In the genomic region with DNA sequence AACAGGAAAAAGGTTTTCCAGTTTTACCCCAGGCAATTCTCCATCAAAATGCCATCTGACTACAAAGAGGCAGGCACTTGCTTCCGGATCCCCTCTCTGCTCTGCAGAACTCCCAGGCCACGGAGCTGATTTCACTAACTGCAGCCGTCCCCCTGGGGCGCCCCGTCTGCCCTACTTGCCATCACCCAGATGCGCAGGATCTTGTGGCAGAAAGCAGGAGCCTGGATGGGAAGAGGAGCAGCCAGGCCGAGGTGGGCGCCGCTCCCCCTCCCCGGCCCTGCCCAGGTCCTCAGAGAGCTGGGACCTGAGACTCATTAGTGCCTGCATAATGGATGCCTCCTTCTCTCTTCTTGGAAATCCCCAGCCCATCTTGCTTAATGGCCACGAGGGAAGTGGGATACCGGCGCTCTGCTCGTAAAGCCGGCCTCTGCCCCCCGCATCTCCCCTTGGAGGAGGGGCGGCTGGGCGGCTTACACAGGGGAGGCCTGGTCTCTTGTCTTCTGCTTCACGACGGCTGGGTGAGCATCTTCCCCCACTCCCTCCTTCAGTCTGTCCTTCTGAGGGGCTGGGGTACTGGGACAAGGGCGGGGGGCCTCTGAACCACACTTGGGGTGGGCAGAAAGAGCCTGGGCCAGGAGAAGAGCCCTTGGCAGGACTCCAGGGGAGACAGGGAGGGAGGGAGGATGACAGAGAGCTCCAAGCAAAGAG, we compare ENCODE assay signal across 24 cellular contexts. TPM values are rescaled to one million over a fixed set of nuclear protein-coding genes. Genes with fewer than 3 reads are reported as not detected.
DNase-seq lines count a peak whose midpoint lies in the region; FAIRE-seq and TF ChIP-seq lines count a peak whose summit lies in the region.
"Had no signal": no experiment of that assay in that cellular context is flagged by ENCODE, and none has a peak within 500 bp of the region (broad histone marks: within the 10 kb centered on the region; RNA-seq: fewer than 3 reads in every experiment).

No MANE protein-coding gene starts in this region.

- H3K36me3 ChIP-seq in endodermal cell (ENCODE audit: control insufficient read depth, insufficient read depth, low read length): no peaks in the 10 kb centered on the region
- H3K36me3 ChIP-seq in neuronal stem cell (replicated peaks in 1 of 2; ENCODE audit: control insufficient read depth in 2 of 2, insufficient read depth in 2 of 2, low read length in 2 of 2): no peaks in the 10 kb centered on the region
- H3K36me3 ChIP-seq in vagina: no peaks in the 10 kb centered on the region
- no peaks in the 10 kb centered on the region for H3K36me3 ChIP-seq in trophoblast cell (ENCODE audit: control insufficient read depth in 1 of 2, insufficient read depth in 2 of 2, low read length in 2 of 2)
- H3K36me3 ChIP-seq: left lung, right atrium auricular region had no signal

- peaks cover 8% of the 10 kb centered on the region for H3K4me1 Mint-ChIP-seq in endodermal cell
- H3K4me1 Mint-ChIP-seq: central memory CD8-positive, alpha-beta T cell; T-cell had no signal

- H4K91ac ChIP-seq in neuronal stem cell (ENCODE audit: low read depth, low read length, poor library complexity): no peak overlapping the region
- no peak overlapping the region for H4K91ac ChIP-seq in trophoblast cell (ENCODE audit: low read depth, low read length)

- 64 to 77% methylated on average over 8 to 21 of the region's 21 CpGs for WGBS in endodermal cell (ENCODE audit: insufficient coverage in 1 of 2, insufficient read length in 1 of 2), 2 experiments
- no CpG with 5 or more reads among the region's 21 CpGs for WGBS in neuronal stem cell (ENCODE audit: extremely low coverage in 2 of 2, insufficient read length in 2 of 2, insufficient replicate concordance in 1 of 2), 2 donors
- no CpG with 5 or more reads among the region's 21 CpGs for WGBS in trophoblast cell (ENCODE audit: extremely low coverage, insufficient coverage, insufficient read length)

- H2BK15ac ChIP-seq in neuronal stem cell (ENCODE audit: low read length): peak overlapping the region; percentile 87

- H3K9me3 ChIP-seq in endodermal cell (ENCODE audit: control insufficient read depth, low read length) (peaks cover 10% of the 10 kb centered on the region), neuronal stem cell (replicated peaks in 1 of 2; ENCODE audit: control insufficient read depth in 2 of 2, insufficient read depth in 1 of 2, low read depth in 1 of 2, low read length in 2 of 2) (peaks cover 3 to 9% of the 10 kb centered on the region in 2 donors), vagina (no peaks in the 10 kb centered on the region), trophoblast cell (ENCODE audit: insufficient read depth, low read depth, low read length) (no peaks in the 10 kb centered on the region)

- no peaks in the 10 kb centered on the region for H3K79me1 ChIP-seq in neuronal stem cell (ENCODE audit: low read depth, low read length)
- H3K79me1 ChIP-seq in trophoblast cell (ENCODE audit: low read length): no peaks in the 10 kb centered on the region

- H3K27me3 ChIP-seq in endodermal cell (ENCODE audit: control insufficient read depth, insufficient read depth, low read length, poor library complexity, severe bottlenecking): no peaks in the 10 kb centered on the region
- H3K27me3 ChIP-seq in neuronal stem cell (ENCODE audit: control insufficient read depth in 3 of 3, insufficient read depth in 3 of 3, low read depth in 1 of 3, low read length in 3 of 3): peaks cover 0 to 29% (median 0%) of the 10 kb centered on the region in 3 experiments
- H3K27me3 ChIP-seq in vagina: no peaks in the 10 kb centered on the region
- H3K27me3 ChIP-seq in trophoblast cell (ENCODE audit: insufficient read depth, low read length): no peaks in the 10 kb centered on the region
- H3K27me3 ChIP-seq: left lung, right atrium auricular region had no signal

- H3K27ac ChIP-seq in endodermal cell (ENCODE audit: low read depth, low read length) (peak overlapping the region; percentile 70), neuronal stem cell (replicated peaks; ENCODE audit: low read length) (no peak overlapping the region), vagina (peak overlapping the region; percentile 57), trophoblast cell (ENCODE audit: low read depth, low read length) (no peak overlapping the region)
- H3K27ac ChIP-seq: A549, C4-2B, left lung, right atrium auricular region had no signal

- H3K18ac ChIP-seq in neuronal stem cell (ENCODE audit: low read length): peak overlapping the region; percentile 96
- no peak overlapping the region for H3K18ac ChIP-seq in trophoblast cell (ENCODE audit: low read length)

- no peak for TF ChIP-seq CTCF in endodermal cell (conservative IDR thresholded peaks at IDR 0.05)
- no peak for TF ChIP-seq CTCF in vagina (IDR thresholded peaks at IDR 0.05)

- H3K9ac ChIP-seq in endodermal cell (ENCODE audit: extremely low read depth, low read length, poor library complexity, severe bottlenecking) (no peak overlapping the region), neuronal stem cell (ENCODE audit: low read depth, low read length, poor library complexity) (no peak overlapping the region), trophoblast cell (ENCODE audit: low read length) (no peak overlapping the region)

- H3K4ac ChIP-seq in neuronal stem cell (ENCODE audit: low read length) (no peak overlapping the region), trophoblast cell (ENCODE audit: low read depth, low read length) (no peak overlapping the region)

- H3K4me1 ChIP-seq in endodermal cell (ENCODE audit: control insufficient read depth, insufficient read depth, low read length) (no peaks in the 10 kb centered on the region), neuronal stem cell (ENCODE audit: control insufficient read depth in 2 of 2, insufficient read depth in 1 of 2, low read depth in 1 of 2, low read length in 2 of 2) (peaks cover 20 to 21% of the 10 kb centered on the region in 2 donors), vagina (peaks cover 16% of the 10 kb centered on the region), trophoblast cell (ENCODE audit: control insufficient read depth in 1 of 2, insufficient read depth in 2 of 2, low read length in 2 of 2) (peaks cover 6 to 11% of the 10 kb centered on the region in 2 experiments)
- H3K4me1 ChIP-seq: A549, left lung had no signal

- H3K4me3 Mint-ChIP-seq in endodermal cell: no peak overlapping the region
- H3K4me3 Mint-ChIP-seq: activated CD4-positive, alpha-beta T cell treated with anti-CD3 and anti-CD28 coated beads, Interleukin-2, amount 10 ng/mL, durations not matched to agents 24 days and 14 days; central memory CD8-positive, alpha-beta T cell; stimulated activated naive B cell treated with anti-CD40 and anti-IgM and Interleukin-4, amounts not matched to agents 10 μg/mL and 1 μg/mL and 100 μg/mL, for 72 hours; T-cell had no signal

- intact Hi-C loops in vagina (cut with DNase I): no loop called here

- peaks cover 26% of the 10 kb centered on the region for H3K27me3 Mint-ChIP-seq in endodermal cell (ENCODE audit: insufficient read depth)

- H3K23ac ChIP-seq in neuronal stem cell (ENCODE audit: low read depth, low read length, poor library complexity): peak overlapping the region; percentile 17
- H3K23ac ChIP-seq in trophoblast cell (ENCODE audit: low read length): no peak overlapping the region

- no peaks in the 10 kb centered on the region for H3K36me3 Mint-ChIP-seq in endodermal cell (ENCODE audit: low read depth)
- H3K36me3 Mint-ChIP-seq: stimulated activated naive B cell treated with anti-CD40 and anti-IgM and Interleukin-4, amounts not matched to agents 10 μg/mL and 1 μg/mL and 100 μg/mL, for 72 hours; T-cell had no signal

- peak; percentile 47 for DNase-seq in activated effector memory CD4-positive, alpha-beta T cell treated with anti-CD3 and anti-CD28 coated beads, Interleukin-2, amount 50 U/mL, for 16 hours
- no peak for DNase-seq in activated effector memory CD4-positive, alpha-beta T cell treated with Interleukin-2 at 50 U/mL for 16 hours
- DNase-seq in endodermal cell (peak; percentile 60), neuronal stem cell (ENCODE audit: low spot score) (no peak), vagina (ENCODE audit: extremely low spot score in 2 of 2) (no peak), trophoblast cell (no peak), NCI-H526 treated with DMSO at 0.1 percent for 48 hours (lab: John Stamatoyannopoulos, UW) (no peak), GM12891 (ENCODE audit: insufficient read length, low spot score) (no peak)
- DNase-seq: activated CD4-positive, alpha-beta T cell treated with anti-CD3 and anti-CD28 coated beads, Interleukin-2, amount 10 ng/mL, durations not matched to agents 24 days and 14 days; activated gamma-delta T cell treated with Interleukin-2 at 50 U/mL for 16 hours; amygdala; effector CD4-positive, alpha-beta T cell; left lung; NCI-H1436 treated with DMSO at 0.1 percent for 48 hours; occipital lobe; stimulated activated naive B cell treated with anti-CD40 and anti-IgM and Interleukin-4, amounts not matched to agents 10 μg/mL and 1 μg/mL and 100 μg/mL, for 72 hours; T-cell had no signal

- no peak overlapping the region for H3K27ac Mint-ChIP-seq in endodermal cell
- H3K27ac Mint-ChIP-seq: activated CD4-positive, alpha-beta T cell treated with anti-CD3 and anti-CD28 coated beads, Interleukin-2, amount 10 ng/mL, durations not matched to agents 24 days and 14 days; stimulated activated naive B cell treated with anti-CD40 and anti-IgM and Interleukin-4, amounts not matched to agents 10 μg/mL and 1 μg/mL and 100 μg/mL, for 72 hours; T-cell had no signal

- H3K4me2 ChIP-seq in neuronal stem cell (ENCODE audit: insufficient read depth, low read length, poor library complexity, severe bottlenecking) (no peak overlapping the region), trophoblast cell (ENCODE audit: low read length) (no peak overlapping the region)
- H3K4me2 ChIP-seq: A549 had no signal

- H4K8ac ChIP-seq in neuronal stem cell (ENCODE audit: low read depth, low read length) (no peak overlapping the region), trophoblast cell (ENCODE audit: low read depth, low read length) (no peak overlapping the region)

- TF ChIP-seq POLR2A in vagina (IDR thresholded peaks at IDR 0.05) (no peak), GM12891 (IDR thresholded peaks at IDR 0.05; ENCODE audit: low read depth, low read length) (no peak)

- no peaks in the 10 kb centered on the region for H3K79me2 ChIP-seq in trophoblast cell (ENCODE audit: control insufficient read depth, insufficient read depth, low read length, poor library complexity)

- H2BK120ac ChIP-seq in neuronal stem cell (ENCODE audit: low read depth, low read length) (peak overlapping the region; percentile 47), trophoblast cell (ENCODE audit: insufficient read depth, low read length, poor library complexity) (no peak overlapping the region)

- H2AK5ac ChIP-seq in neuronal stem cell (ENCODE audit: low read depth, low read length) (peak overlapping the region; percentile 36), trophoblast cell (ENCODE audit: low read length) (no peak overlapping the region)

- H2AFZ ChIP-seq in neuronal stem cell (ENCODE audit: low read length): peak overlapping the region; percentile 87
- H2AFZ ChIP-seq in trophoblast cell (ENCODE audit: insufficient read depth, low read length, poor library complexity): no peak overlapping the region

- no peak overlapping the region for H2BK5ac ChIP-seq in neuronal stem cell (ENCODE audit: low read length)
- H2BK5ac ChIP-seq in trophoblast cell (ENCODE audit: low read depth, low read length, poor library complexity): no peak overlapping the region

- H3K14ac ChIP-seq in neuronal stem cell (ENCODE audit: low read length): no peak overlapping the region
- no peak overlapping the region for H3K14ac ChIP-seq in trophoblast cell (ENCODE audit: low read length)

- peaks cover 5% of the 10 kb centered on the region for H3K9me3 Mint-ChIP-seq in endodermal cell
- H3K9me3 Mint-ChIP-seq: activated CD4-positive, alpha-beta T cell treated with anti-CD3 and anti-CD28 coated beads, Interleukin-2, amount 10 ng/mL, durations not matched to agents 24 days and 14 days; central memory CD8-positive, alpha-beta T cell had no signal

- no peak for FAIRE-seq in GM12891 (lab: Jason Lieb, UNC)
- FAIRE-seq: A549, G401.6, GM12892, urothelium cell line had no signal

- H3K4me3 ChIP-seq in endodermal cell (ENCODE audit: low read length) (no peak overlapping the region), neuronal stem cell (ENCODE audit: low read length in 2 of 2) (no peak overlapping the region), vagina (no peak overlapping the region), trophoblast cell (ENCODE audit: low read depth, low read length) (no peak overlapping the region)
- H3K4me3 ChIP-seq: A549, left lung, right atrium auricular region had no signal

- no peak overlapping the region for H4K12ac ChIP-seq in trophoblast cell (ENCODE audit: low read depth, low read length)

- H2BK12ac ChIP-seq in neuronal stem cell (ENCODE audit: low read length): no peak overlapping the region
- H2BK12ac ChIP-seq in trophoblast cell (ENCODE audit: low read length): no peak overlapping the region

RNA-seq across cellular contexts. Expression of a gene that starts 19.6 kb away (rescaled TPM):
- total RNA-seq in endodermal cell (10 to 100 TPM; 25.0 to 31.4 TPM), vagina (32.7 TPM)
- polyA plus RNA-seq in endodermal cell (2013, experiment 1 of 2): 39.1 TPM
- polyA plus RNA-seq in endodermal cell (2013, experiment 2 of 2): 38.7 TPM
- 17.5 TPM for polyA plus RNA-seq in neuronal stem cell (2013, experiment 1 of 2)
- 17.5 TPM for polyA plus RNA-seq in neuronal stem cell (2013, experiment 2 of 2)
- 5.5 and 6.1 TPM in 2 replicates for polyA plus RNA-seq in trophoblast cell (2013)
- not detected for polyA plus RNA-seq in GM12891 (2012; ENCODE audit: low read depth, missing spikeins)

Comparison
In these comparisons a context has a peak if more than half of its experiments do, and no peak if none do; other contexts are left out.
1. DNase-seq: peak in activated effector memory CD4-positive, alpha-beta T cell treated with anti-CD3 and anti-CD28 coated beads, Interleukin-2, amount 50 U/mL, for 16 hours (single experiment) and endodermal cell (single experiment); none in activated effector memory CD4-positive, alpha-beta T cell treated with Interleukin-2 at 50 U/mL for 16 hours (single experiment), neuronal stem cell (single experiment), vagina (0 of 2), trophoblast cell (0 of 2), NCI-H526 treated with DMSO at 0.1 percent for 48 hours (single experiment) and GM12891 (single experiment).
2. H3K27ac ChIP-seq: peak in endodermal cell (single experiment) and vagina (single experiment); none in neuronal stem cell (single experiment) and trophoblast cell (single experiment).